8 cellular contexts compared by ENCODE assay signal in the genomic region with DNA sequence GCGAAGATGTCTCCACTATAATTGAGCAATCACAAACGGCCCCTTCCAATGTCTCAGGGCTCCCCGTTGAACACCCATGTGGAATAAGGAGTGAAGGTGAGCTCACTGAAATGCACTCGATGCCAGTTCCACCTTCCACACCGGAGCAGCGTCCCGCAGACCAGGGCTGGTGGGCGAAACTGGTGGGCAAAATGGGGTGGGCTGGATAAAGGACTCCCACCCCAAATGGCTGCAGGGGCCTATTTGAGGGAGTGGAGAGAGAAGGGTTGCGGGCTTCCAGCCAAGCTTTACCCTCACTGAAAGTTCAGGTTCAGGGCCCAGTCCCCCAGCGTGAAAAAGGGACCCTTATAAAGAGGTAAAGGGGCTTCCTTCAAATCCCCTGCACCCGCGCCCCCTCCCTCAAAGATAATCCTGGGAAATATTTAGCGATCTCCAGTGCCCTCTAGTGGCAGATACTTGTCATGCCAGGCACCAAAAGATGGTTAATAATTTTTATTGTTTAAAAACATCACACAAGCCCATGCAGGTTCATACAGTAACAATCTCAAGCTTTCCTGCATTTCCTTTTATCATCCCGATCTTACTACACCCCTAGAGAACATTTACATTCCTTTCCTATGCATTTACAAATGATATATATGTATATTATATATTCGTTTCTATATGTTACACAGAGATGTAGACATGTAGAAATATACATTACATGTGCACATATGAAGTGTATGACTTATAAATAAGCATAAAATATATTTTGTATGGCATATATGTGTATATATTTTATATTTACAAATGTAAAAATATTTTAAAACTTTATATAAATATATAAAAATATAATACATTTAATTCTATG. TPM values are rescaled to one million over a fixed set of nuclear protein-coding genes. Genes with fewer than 3 reads are reported as not detected.
DNase-seq lines count a peak whose midpoint lies in the region; ATAC-seq, FAIRE-seq and TF ChIP-seq lines count a peak whose summit lies in the region.

No MANE protein-coding gene starts in this region.

- TF ChIP-seq RAD21 in A549 (conservative IDR thresholded peaks at IDR 0.05 in 1 of 2, IDR thresholded peaks at IDR 0.05 in 1 of 2) = peak; percentile 77 to 81
- TF ChIP-seq RAD21 in H1 (IDR thresholded peaks at IDR 0.05 in 1 of 2, conservative IDR thresholded peaks at IDR 0.05 in 1 of 2; ENCODE audit: low read depth in 2 of 2, low read length in 2 of 2) = peak; percentile 79 to 83

- CTCF ChIA-PET in A549 (lab: Yijun Ruan, JAX) = interaction anchor here (0.6 to 7.1 kb wide), 44 partner anchors 10 to 926 kb away, joined by 3 to 59 read pairs (median 4); no protein-coding TSS in a partner anchor
- CTCF ChIA-PET in H1 (lab: Charles Lee; ENCODE audit: partially characterized antibody) = interaction anchor here (0.6 to 6.1 kb wide), 36 partner anchors 9 to 726 kb away, joined by 3 to 79 read pairs (median 6); no protein-coding TSS in a partner anchor

- H2BK12ac ChIP-seq in H1 (ENCODE audit: low read depth, low read length) = peak overlapping the region; percentile 30; the same call in 1 of the 2 replicates

- no peaks in the 10 kb centered on the region for H3K79me1 ChIP-seq in H1 (ENCODE audit: low read depth, low read length)

- no peak overlapping the region for H4K5ac ChIP-seq in H1 (ENCODE audit: insufficient read length, low read depth, low read length)

- H3K14ac ChIP-seq in H1 (ENCODE audit: insufficient read length) = no peak overlapping the region

- H2AFZ ChIP-seq in OCI-LY1 (ENCODE audit: low read length) = no peak overlapping the region
- peak overlapping the region; percentile 86 for H2AFZ ChIP-seq in H1 (ENCODE audit: low read length)
- peak overlapping the region; percentile 44 for H2AFZ ChIP-seq in neural progenitor cell (replicated peaks)

- no peak for DNase-seq in A549 (ENCODE audit: low read depth in 1 of 2, low spot score in 1 of 2)
- DNase-seq in DMS114 treated with DMSO at 0.1 percent for 48 hours (lab: John Stamatoyannopoulos, UW; ENCODE audit: unreplicated experiment) = peak; percentile 9
- DNase-seq in H1 (ENCODE audit: low read depth in 1 of 2, low spot score in 2 of 2) = peak in 1 of 2 experiments; percentile 57
- peak; percentile 56 for DNase-seq in neural progenitor cell (ENCODE audit: low spot score)
- DNase-seq in GM19240 (ENCODE audit: insufficient read length, low spot score) = no peak

- 17% methylated on average over 15 of the region's 15 CpGs for WGBS in A549 (ENCODE audit: missing lambda C conversion rate)
- WGBS in H1 (ENCODE audit: extremely low coverage in 1 of 2, insufficient coverage in 1 of 2, insufficient read length in 1 of 2, insufficient replicate concordance in 2 of 2, low coverage in 1 of 2, low lambda C conversion rate in 2 of 2, missing lambda C conversion rate in 1 of 2), 2 experiments = 44% methylated on average over 15 of the region's 15 CpGs; no CpG with 5 or more reads in 1 of the 2 experiments

- H3K4me1 Mint-ChIP-seq in neural progenitor cell = no peaks in the 10 kb centered on the region

- H3K4me2 ChIP-seq in A549 = no peak overlapping the region
- H3K4me2 ChIP-seq in OCI-LY1 (ENCODE audit: low read length) = no peak overlapping the region
- no peak overlapping the region for H3K4me2 ChIP-seq in H1 (ENCODE audit: insufficient read depth in 1 of 2, low read depth in 2 of 2, low read length in 2 of 2)
- no peak overlapping the region for H3K4me2 ChIP-seq in neural progenitor cell

- POLR2A ChIA-PET in A549 (lab: Yijun Ruan, JAX) (no interaction called here), H1 (lab: Charles Lee; ENCODE audit: partially characterized antibody) (no interaction called here)

- H3K27me3 Mint-ChIP-seq in neural progenitor cell (ENCODE audit: insufficient read depth, low read depth) = peaks cover 11% of the 10 kb centered on the region

- H3K27ac Mint-ChIP-seq in neural progenitor cell = no peak overlapping the region

- peak overlapping the region; percentile 88; the same call in 1 of the 2 replicates for H3K18ac ChIP-seq in H1 (ENCODE audit: extremely low read depth, low read length)

- H3K36me3 ChIP-seq in OCI-LY1 (ENCODE audit: insufficient read depth, low read length) = no peaks in the 10 kb centered on the region
- H3K36me3 ChIP-seq in H1 (ENCODE audit: control insufficient read depth in 2 of 4, insufficient read depth in 4 of 4, low read length in 3 of 4) = no peaks in the 10 kb centered on the region
- H3K36me3 ChIP-seq in neural progenitor cell = no peaks in the 10 kb centered on the region

- no peaks in the 10 kb centered on the region for H4K20me1 ChIP-seq in OCI-LY1 (ENCODE audit: insufficient read depth, low read length)
- no peaks in the 10 kb centered on the region for H4K20me1 ChIP-seq in H1 (replicated peaks in 1 of 2; ENCODE audit: control insufficient read depth in 1 of 2, insufficient read depth in 2 of 2, low read length in 2 of 2)
- H4K20me1 ChIP-seq in neural progenitor cell (ENCODE audit: low read depth) = no peaks in the 10 kb centered on the region

- no peak overlapping the region for H4K8ac ChIP-seq in H1 (ENCODE audit: extremely low read depth, insufficient read depth, low read length)

- FAIRE-seq in A549 (lab: Jason Lieb, UNC) (no peak), H1 (lab: Jason Lieb, UNC) (no peak)

- no peak for TF ChIP-seq EP300 in A549 (IDR thresholded peaks at IDR 0.05)
- no peak for TF ChIP-seq EP300 in H1 (IDR thresholded peaks at IDR 0.05; ENCODE audit: borderline replicate concordance in 1 of 2, low read depth in 2 of 2, low read length in 2 of 2)

- H3K27ac ChIP-seq in A549 (no peak overlapping the region), OCI-LY1 (ENCODE audit: low read depth, low read length, poor library complexity, severe bottlenecking) (no peak overlapping the region), H1 (ENCODE audit: low read depth, low read length) (no peak overlapping the region), neural progenitor cell (no peak overlapping the region)

- H3K23me2 ChIP-seq in H1 (ENCODE audit: low read depth, low read length) = no peaks in the 10 kb centered on the region

- 0 out of 2 replicates have a peak overlapping the region, but pooled peaks have one; percentile 40 for H2AK5ac ChIP-seq in H1 (ENCODE audit: low read depth, low read length)

- H3K9me3 ChIP-seq in A549 (no peaks in the 10 kb centered on the region), OCI-LY1 (ENCODE audit: low read length) (no peaks in the 10 kb centered on the region), H1 (ENCODE audit: insufficient read depth in 2 of 2, low read depth in 1 of 2, low read length in 1 of 2) (no peaks in the 10 kb centered on the region), neural progenitor cell (ENCODE audit: low read depth) (no peaks in the 10 kb centered on the region)

- no peak overlapping the region for H2BK5ac ChIP-seq in H1 (ENCODE audit: low read depth, low read length)

- no peaks in the 10 kb centered on the region for H3K9me3 Mint-ChIP-seq in neural progenitor cell

- H4K91ac ChIP-seq in H1 (replicated peaks; ENCODE audit: insufficient read length, low read length) = peak overlapping the region; percentile 42

- H3K9me2 ChIP-seq in OCI-LY1 (ENCODE audit: low read depth, low read length) = no peaks in the 10 kb centered on the region

- H3K79me2 ChIP-seq in OCI-LY1 (ENCODE audit: insufficient read depth, low read length) (no peaks in the 10 kb centered on the region), H1 (ENCODE audit: control insufficient read depth in 1 of 2, insufficient read depth in 2 of 2, low read length in 2 of 2) (no peaks in the 10 kb centered on the region), neural progenitor cell (ENCODE audit: low read depth) (no peaks in the 10 kb centered on the region)

- peak overlapping the region; percentile 55 for H3K4ac ChIP-seq in H1 (replicated peaks; ENCODE audit: insufficient read length, low read depth, low read length)

- ATAC-seq in A549 (peak in 1 of 2 experiments; percentile 45; a peak in 2 of 6 replicates), GM18870 (IDR thresholded peaks at IDR 0.05; ENCODE audit: unreplicated experiment) (no peak), GM18909 (IDR thresholded peaks at IDR 0.05; ENCODE audit: poor library complexity, unreplicated experiment) (no peak)

- no peak overlapping the region for H3K9ac ChIP-seq in OCI-LY1 (ENCODE audit: low read length)
- no peak overlapping the region for H3K9ac ChIP-seq in H1 (replicated peaks in 1 of 4; ENCODE audit: extremely low read depth in 1 of 4, low read depth in 3 of 4, low read length in 3 of 4)
- no peak overlapping the region for H3K9ac ChIP-seq in neural progenitor cell

- TF ChIP-seq CTCF in A549 (IDR thresholded peaks at IDR 0.05) (peak; percentile 88), OCI-LY1 (IDR thresholded peaks at IDR 0.05; ENCODE audit: low read length) (peak; percentile 92), H1 (IDR thresholded peaks at IDR 0.05; ENCODE audit: control extremely low read depth in 1 of 3, insufficient read depth in 1 of 3, low read depth in 1 of 3, low read length in 3 of 3) (peak; percentile 17 to 72 (median 71)), neural progenitor cell (IDR thresholded peaks at IDR 0.05) (peak; percentile 100)

- no peak overlapping the region for H3K23ac ChIP-seq in H1 (ENCODE audit: insufficient read length)

- H3K4me3 ChIP-seq in A549 (no peak overlapping the region), OCI-LY1 (ENCODE audit: low read depth, low read length, poor library complexity, severe bottlenecking) (no peak overlapping the region), H1 (ENCODE audit: extremely low read depth in 1 of 4, insufficient read depth in 2 of 4, low read depth in 3 of 4, low read length in 4 of 4) (no peak overlapping the region; a peak in 1 of 8 replicates), neural progenitor cell (no peak overlapping the region)

- H3K27me3 ChIP-seq in OCI-LY1 (ENCODE audit: insufficient read depth, low read length) (no peaks in the 10 kb centered on the region), H1 (replicated peaks in 1 of 4; ENCODE audit: control insufficient read depth in 3 of 4, extremely low read depth in 1 of 4, insufficient read depth in 3 of 4, low read length in 3 of 4) (0 out of 7 replicates have a peak, but pooled peaks cover 0 to 2% (median 0%) of the 10 kb centered on the region in 4 experiments), neural progenitor cell (peaks cover 31% of the 10 kb centered on the region)

- H2BK120ac ChIP-seq in H1 (replicated peaks; ENCODE audit: low read depth, low read length) = no peak overlapping the region

- no peak overlapping the region for H3K56ac ChIP-seq in H1 (replicated peaks; ENCODE audit: insufficient read length, low read depth, low read length)

- H2BK15ac ChIP-seq in H1 (ENCODE audit: low read length) = no peak overlapping the region

- no peaks in the 10 kb centered on the region for H3F3A ChIP-seq in OCI-LY1 (ENCODE audit: insufficient read depth, low read length)
- H3F3A ChIP-seq in neural progenitor cell (ENCODE audit: low read depth) = no peaks in the 10 kb centered on the region

- H3K36me3 Mint-ChIP-seq in neural progenitor cell = no peaks in the 10 kb centered on the region

- no peak overlapping the region; the same call in 1 of the 2 replicates for H2BK20ac ChIP-seq in H1 (ENCODE audit: low read length)

- TF ChIP-seq POLR2A in A549 (IDR thresholded peaks at IDR 0.05; ENCODE audit: low read length) (no peak), H1 (IDR thresholded peaks at IDR 0.05; ENCODE audit: control extremely low read depth in 1 of 2, low read depth in 2 of 2, low read length in 2 of 2) (no peak)

- H3K4me3 Mint-ChIP-seq in neural progenitor cell = no peak overlapping the region

- H3K4me1 ChIP-seq in A549 (no peaks in the 10 kb centered on the region), OCI-LY1 (ENCODE audit: insufficient read depth, low read length, severe bottlenecking) (peaks cover 19% of the 10 kb centered on the region), H1 (replicated peaks in 1 of 4; ENCODE audit: control insufficient read depth in 3 of 4, insufficient read depth in 4 of 4, low read length in 3 of 4) (peaks cover 1 to 22% (median 9%) of the 10 kb centered on the region in 4 experiments), neural progenitor cell (no peaks in the 10 kb centered on the region)

RNA-seq across cellular contexts. Expression of a gene that starts 58.2 kb away (rescaled TPM):
- not detected in 2 replicates for polyA plus RNA-seq in A549 (2011; rRNA removed)
- not detected in 2 replicates for polyA plus RNA-seq in A549 (2012; cell fraction: cytosol; rRNA removed)
- polyA plus RNA-seq in A549 (2012; cell fraction: nucleus; rRNA removed) = not detected in 2 replicates
- polyA plus RNA-seq in A549 (2017; fragmentation: RNase III; extraction: RNeasy Plus Mini Kit Qiagen cat#74134 plus additional on column Dnase treatment) = not detected in 3 replicates
- polyA minus RNA-seq in A549 (2011; rRNA and poly(A)+ RNA removed) = not detected in 2 replicates
- not detected in 2 replicates for total RNA-seq in H1 (2021; fragmentation: NEBNext Ultra II Directional; extraction: Animal tissue kit (Norgen Biotek cat#: 25700))
- polyA plus RNA-seq in H1 (2011; rRNA removed) = not detected in 2 replicates
- not detected for polyA plus RNA-seq in H1 (2011; cell fraction: cytosol; rRNA removed)
- polyA plus RNA-seq in H1 (2011; cell fraction: nucleus; rRNA removed) = not detected
- polyA plus RNA-seq in H1 (2012, experiment 1 of 2) = not detected in 4 replicates
- not detected for polyA plus RNA-seq in H1 (2012, experiment 2 of 2)
- polyA plus RNA-seq in H1 (2013, experiment 1 of 2) = 0.06 TPM
- not detected for polyA plus RNA-seq in H1 (2013, experiment 2 of 2)
- not detected in 2 replicates for polyA minus RNA-seq in H1 (2011; rRNA and poly(A)+ RNA removed)
- not detected for polyA minus RNA-seq in H1 (2011; cell fraction: cytosol; rRNA and poly(A)+ RNA removed)
- polyA minus RNA-seq in H1 (2011; cell fraction: nucleus; rRNA and poly(A)+ RNA removed) = not detected
- total RNA-seq in neural progenitor cell (ENCODE audit: low replicate concordance) = not detected in 2 replicates

Comparison
In these comparisons a context has a peak if more than half of its experiments do, and no peak if none do; other contexts are left out.
1. DNase-seq: peak in DMS114 treated with DMSO at 0.1 percent for 48 hours (single experiment) and neural progenitor cell (single experiment); none in A549 (0 of 2) and GM19240 (single experiment).
2. Peak in every context shown above with its lines, with median percentiles within 50 percentile points of each other: CTCF ChIP-seq.